ENCODE assay signal across 8 cellular contexts in the genomic region with DNA sequence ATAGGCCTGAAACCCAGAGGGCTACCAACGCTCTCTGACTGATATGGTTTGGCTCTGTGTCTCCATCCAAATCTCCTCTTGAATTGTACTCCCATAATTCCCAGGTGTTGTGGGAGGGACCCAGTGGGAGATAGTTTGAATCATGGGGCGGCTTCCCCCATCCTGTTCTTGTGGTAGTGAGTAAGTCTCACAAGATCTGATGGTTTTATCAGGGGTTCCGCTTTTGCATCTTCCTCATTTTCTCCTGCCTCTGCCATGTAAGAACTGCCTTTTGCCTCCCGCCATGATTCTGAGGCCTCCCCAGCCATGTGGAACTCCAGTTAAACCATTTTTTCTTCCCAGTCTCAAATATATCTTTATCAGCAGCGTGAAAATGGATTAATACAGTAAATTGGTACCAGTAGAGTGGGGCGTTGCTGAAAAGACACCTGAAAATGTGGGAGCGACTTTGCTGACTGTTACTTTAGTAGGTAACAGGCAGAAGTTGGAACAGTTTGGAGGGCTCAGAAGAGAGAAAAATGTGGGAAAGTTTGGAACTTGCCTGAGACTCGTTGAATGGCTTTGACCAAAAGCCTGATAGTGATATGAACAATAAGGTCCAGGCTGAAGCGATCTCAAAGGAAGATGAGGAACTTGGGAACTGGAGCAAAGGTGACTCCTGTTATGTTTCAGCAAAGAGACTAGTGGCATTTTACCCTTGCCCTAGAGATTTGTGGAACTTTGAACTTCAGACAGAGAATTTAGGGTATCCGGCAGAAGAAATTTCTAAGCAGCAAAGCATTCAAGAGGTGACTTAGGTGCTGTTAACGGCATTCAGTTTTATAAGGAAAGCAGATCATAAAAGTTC. TPM values are rescaled to one million over a fixed set of nuclear protein-coding genes. Genes with fewer than 3 reads are reported as not detected.
DNase-seq lines count a peak whose midpoint lies in the region; ATAC-seq and TF ChIP-seq lines count a peak whose summit lies in the region.
"Not testable (repeated sequence)": the region's sequence is repeated elsewhere in the genome, so short reads cannot be mapped to it uniquely, and the experiment has no call there.
"Had no signal": no experiment of that assay in that cellular context is flagged by ENCODE, and none has a peak within 500 bp of the region (broad histone marks: within the 10 kb centered on the region; RNA-seq: fewer than 3 reads in every experiment).

No MANE protein-coding gene starts in this region.

- not testable (repeated sequence) for TF ChIP-seq CTCF in NB4 (IDR thresholded peaks at IDR 0.05; ENCODE audit: low read depth, low read length)
- TF ChIP-seq CTCF in neutrophil (IDR thresholded peaks at IDR 0.05): peak; percentile 27

- H3K27ac ChIP-seq in cingulate gyrus (ENCODE audit: low read depth, low read length): peak overlapping the region; percentile 3
- peak overlapping the region; percentile 95 for H3K27ac ChIP-seq in neutrophil

- not testable (repeated sequence) for H3K4me3 ChIP-seq in NB4 (ENCODE audit: low read depth, low read length)
- H3K4me3 ChIP-seq in neutrophil (ENCODE audit: low read depth in 1 of 2, low read length in 1 of 2): peak overlapping the region in 1 of 2 experiments; percentile 26

- peak; percentile 10 for ATAC-seq in left ventricle myocardium superior

- intact Hi-C loops in left ventricle myocardium superior (cut with micrococcal nuclease): not testable (repeated sequence)

- H3K9me3 ChIP-seq in neutrophil: not testable (repeated sequence)

- not testable (repeated sequence) for H3K36me3 ChIP-seq in neutrophil

- not testable (repeated sequence) for H3K27me3 ChIP-seq in neutrophil

- not testable (repeated sequence) for TF ChIP-seq POLR2A in NB4 (IDR thresholded peaks at IDR 0.05; ENCODE audit: extremely low read depth, insufficient read length)

- peak; percentile 19 for DNase-seq in GF-D8 (lab: John Stamatoyannopoulos, UW)
- peak; percentile 57 for DNase-seq in NB4 (ENCODE audit: low read depth)
- peak; percentile 61 for DNase-seq in SIG-M5 (lab: John Stamatoyannopoulos, UW)
- not testable (repeated sequence) for DNase-seq in left ventricle myocardium superior
- DNase-seq in medulla oblongata (ENCODE audit: extremely low spot score): peak; percentile 52

- peaks cover 42 to 51% of the 10 kb centered on the region in 2 experiments for H3K4me1 ChIP-seq in neutrophil (ENCODE audit: control insufficient read depth in 1 of 2, insufficient read depth in 1 of 2, low read depth in 1 of 2, low read length in 1 of 2)

RNA-seq across cellular contexts. Expression of gene SIPA1L2, which starts 18.8 kb away (rescaled TPM):
- total RNA-seq in left ventricle myocardium superior: 127 TPM
- total RNA-seq: HepG2 had no signal
